In genomic region chr13:114314074-114314912, GRCh38 we compare ENCODE assay signal across 1 cellular context.
TF ChIP-seq lines count a peak whose summit lies in the region.

Gene CHAMP1, plus strand, starts transcription at chr13:114314503. Its CDS starts 9,340 bp downstream, at chr13:114323843.

TF ChIP-seq in K562, 482 proteins besides CTCF, POLR2A, EP300 and RAD21 (continued from another document and continues in another):
- TF ChIP-seq ZZZ3 (IDR thresholded peaks at IDR 0.05): no peak
- TF ChIP-seq GATA2 (CRISPR knock-in tag; IDR thresholded peaks at IDR 0.05): no peak
- no peak for TF ChIP-seq ZNF668 (CRISPR knock-in tag; IDR thresholded peaks at IDR 0.05)
- TF ChIP-seq SMAD1 (IDR thresholded peaks at IDR 0.05; ENCODE audit: low read depth, low read length, partially characterized antibody): no peak
- no peak for TF ChIP-seq ZNF740 (CRISPR knock-in tag; IDR thresholded peaks at IDR 0.05)
- no peak for TF ChIP-seq ZNF740 (tag; IDR thresholded peaks at IDR 0.05)
- peak; percentile 88 for TF ChIP-seq ZFX (CRISPR knock-in tag; IDR thresholded peaks at IDR 0.05)
- peak; percentile 63 for TF ChIP-seq SOX6 (IDR thresholded peaks at IDR 0.05)
- TF ChIP-seq TFAM (CRISPR knock-in tag; conservative IDR thresholded peaks at IDR 0.05): no peak
- TF ChIP-seq HMGXB4 (CRISPR knock-in tag; IDR thresholded peaks at IDR 0.05): 0 out of 2 replicates have a peak, but pooled peaks have one; percentile 20
- TF ChIP-seq NR3C1 (CRISPR knock-in tag; IDR thresholded peaks at IDR 0.05): peak; percentile 51; the same call in 1 of the 2 replicates
- TF ChIP-seq UBTF (IDR thresholded peaks at IDR 0.05; ENCODE audit: borderline replicate concordance in 1 of 2, low read depth in 2 of 2, low read length in 2 of 2): peak in 1 of 2 experiments; percentile 85; a peak in 1 of 4 replicates
- no peak for TF ChIP-seq CREBBP (IDR thresholded peaks at IDR 0.05; ENCODE audit: low read depth, low read length)
- TF ChIP-seq PHTF2 (CRISPR knock-in tag; IDR thresholded peaks at IDR 0.05): no peak
- peak; percentile 71 for TF ChIP-seq TBP (optimal IDR thresholded peaks at IDR 0.05; ENCODE audit: low read depth, low read length)
- no peak for TF ChIP-seq IFI16 (CRISPR knock-in tag; IDR thresholded peaks at IDR 0.05)
- no peak for TF ChIP-seq E4F1 (CRISPR knock-in tag; IDR thresholded peaks at IDR 0.05; ENCODE audit: borderline replicate concordance)
- peak; percentile 99 for TF ChIP-seq CXXC5 (CRISPR knock-in tag; IDR thresholded peaks at IDR 0.05)
- peak; percentile 82; the same call in 1 of the 2 replicates for TF ChIP-seq GATAD2B (IDR thresholded peaks at IDR 0.05; ENCODE audit: borderline replicate concordance)
- TF ChIP-seq ATF3 (IDR thresholded peaks at IDR 0.05): no peak
- no peak for TF ChIP-seq ATF3 (CRISPR knock-in tag; conservative IDR thresholded peaks at IDR 0.05)
- peak; percentile 84; the same call in 1 of the 2 replicates for TF ChIP-seq ZBTB1 (CRISPR knock-in tag; IDR thresholded peaks at IDR 0.05; ENCODE audit: borderline replicate concordance, low read depth)
- no peak for TF ChIP-seq AFF1 (IDR thresholded peaks at IDR 0.05; ENCODE audit: low read depth in 1 of 2, partially characterized antibody in 2 of 2)
- TF ChIP-seq CREB3L1 (IDR thresholded peaks at IDR 0.05; ENCODE audit: borderline replicate concordance, low read depth): peak; percentile 55; the same call in 1 of the 2 replicates
- TF ChIP-seq MBD2 (IDR thresholded peaks at IDR 0.05; ENCODE audit: borderline replicate concordance, low read depth): no peak; the same call in 1 of the 2 replicates
- TF ChIP-seq KDM5B (IDR thresholded peaks at IDR 0.05; ENCODE audit: insufficient replicate concordance, low read depth, low read length): peak; percentile 86
- TF ChIP-seq MYC (IDR thresholded peaks at IDR 0.05; ENCODE audit: low read depth, low read length): peak; percentile 84
- no peak for TF ChIP-seq MYC (CRISPR knock-in tag; IDR thresholded peaks at IDR 0.05; ENCODE audit: borderline replicate concordance, low read depth)
- TF ChIP-seq MYBL2 (IDR thresholded peaks at IDR 0.05; ENCODE audit: low read depth): no peak
- TF ChIP-seq MYBL2 (CRISPR knock-in tag; IDR thresholded peaks at IDR 0.05; ENCODE audit: borderline replicate concordance): no peak
- 0 out of 2 replicates have a peak, but pooled peaks have one; percentile 22 for TF ChIP-seq JUND (IDR thresholded peaks at IDR 0.05; ENCODE audit: borderline replicate concordance, low read depth, low read length)
- no peak; the same call in 2 of the 3 replicates for TF ChIP-seq JUND (tag; IDR thresholded peaks at IDR 0.05; ENCODE audit: borderline replicate concordance, low read depth, low read length)
- peak; percentile 81 to 92 for TF ChIP-seq NONO (IDR thresholded peaks at IDR 0.05; ENCODE audit: low read depth in 2 of 2, low read length in 1 of 2)
- no peak for TF ChIP-seq GTF2F1 (IDR thresholded peaks at IDR 0.05; ENCODE audit: low read depth, low read length)
- no peak for TF ChIP-seq IRF9 (tag; IDR thresholded peaks at IDR 0.05)
- peak; percentile 55 for TF ChIP-seq NFIC (IDR thresholded peaks at IDR 0.05)
- peak; percentile 70; the same call in 1 of the 2 replicates for TF ChIP-seq GABPB1 (CRISPR knock-in tag; IDR thresholded peaks at IDR 0.05)
- no peak for TF ChIP-seq TAF15 (IDR thresholded peaks at IDR 0.05; ENCODE audit: low read depth, low read length)
- no peak for TF ChIP-seq ILK (tag; IDR thresholded peaks at IDR 0.05; ENCODE audit: borderline replicate concordance, low read depth)
- no peak for TF ChIP-seq SRSF7 (optimal IDR thresholded peaks at IDR 0.05; ENCODE audit: low read depth, low read length)
- TF ChIP-seq CREB3 (tag; conservative IDR thresholded peaks at IDR 0.05; ENCODE audit: low read depth): no peak
- TF ChIP-seq ZFP1 (CRISPR knock-in tag; IDR thresholded peaks at IDR 0.05): no peak
- TF ChIP-seq HNRNPL (IDR thresholded peaks at IDR 0.05; ENCODE audit: low read depth, low read length): peak; percentile 96
- peak; percentile 93 for TF ChIP-seq PHF8 (IDR thresholded peaks at IDR 0.05; ENCODE audit: borderline replicate concordance, low read length)
- TF ChIP-seq ZNF780A (CRISPR knock-in tag; IDR thresholded peaks at IDR 0.05): no peak
- no peak for TF ChIP-seq ZBED1 (IDR thresholded peaks at IDR 0.05)
- no peak for TF ChIP-seq ZNF398 (CRISPR knock-in tag; IDR thresholded peaks at IDR 0.05)
